In genomic region chr9:68585034-68585761, GRCh38 we compare ENCODE assay signal across 23 cellular contexts. TPM values are rescaled to one million over a fixed set of nuclear protein-coding genes. Genes with fewer than 3 reads are reported as not detected.
DNase-seq lines count a peak whose midpoint lies in the region; ATAC-seq, FAIRE-seq and TF ChIP-seq lines count a peak whose summit lies in the region.
"Had no signal": no experiment of that assay in that cellular context is flagged by ENCODE, and none has a peak within 500 bp of the region (broad histone marks: within the 10 kb centered on the region; RNA-seq: fewer than 3 reads in every experiment).

No MANE protein-coding gene starts in this region.

- no peak overlapping the region for H2AFZ ChIP-seq in OCI-LY1 (ENCODE audit: low read length)

- no peaks in the 10 kb centered on the region for H3K9me3 ChIP-seq in OCI-LY1 (ENCODE audit: low read length)
- H3K9me3 ChIP-seq: upper lobe of right lung had no signal

- no peak for FAIRE-seq in RCC 7860 (lab: Jason Lieb, UNC)
- FAIRE-seq: colon had no signal

- H3F3A ChIP-seq in OCI-LY1 (ENCODE audit: insufficient read depth, low read length): no peaks in the 10 kb centered on the region

- peak overlapping the region; percentile 48; the same call in 1 of the 2 replicates for H3K4me2 ChIP-seq in OCI-LY1 (ENCODE audit: low read length)
- H3K4me2 ChIP-seq: smooth muscle cell had no signal

- peak; percentile 26 to 53 for DNase-seq in NCI-H2081 (lab: John Stamatoyannopoulos, UW)
- DNase-seq in NCI-H2081 treated with DMSO at 0.1 percent for 48 hours (lab: John Stamatoyannopoulos, UW): no peak
- peak; percentile 19 for DNase-seq in Daoy (ENCODE audit: low read depth)
- DNase-seq in iPS-NIHi7 (ENCODE audit: extremely low spot score): peak; percentile 21
- no peak for DNase-seq in anterior cingulate cortex (lab: John Stamatoyannopoulos, UW)
- DNase-seq in RCC 7860 (ENCODE audit: low spot score): no peak

- no peaks in the 10 kb centered on the region for H3K27me3 ChIP-seq in OCI-LY1 (ENCODE audit: insufficient read depth, low read length)
- H3K27me3 ChIP-seq: BLaER1, brain microvascular endothelial cell, esophagus muscularis mucosa, SJCRH30, upper lobe of right lung had no signal

- H3K36me3 ChIP-seq in OCI-LY1 (ENCODE audit: insufficient read depth, low read length): no peaks in the 10 kb centered on the region
- H3K36me3 ChIP-seq: BLaER1, brain microvascular endothelial cell, esophagus muscularis mucosa, left ventricle myocardium inferior, SJCRH30, upper lobe of right lung had no signal

- no peak overlapping the region for H3K27ac ChIP-seq in OCI-LY1 (ENCODE audit: low read depth, low read length, poor library complexity, severe bottlenecking)
- H3K27ac ChIP-seq: BLaER1, brain microvascular endothelial cell, left ventricle myocardium inferior, upper lobe of right lung had no signal

- H4K20me1 ChIP-seq in OCI-LY1 (ENCODE audit: insufficient read depth, low read length): no peaks in the 10 kb centered on the region
- H4K20me1 ChIP-seq: BLaER1 had no signal

- TF ChIP-seq CTCF in OCI-LY1 (IDR thresholded peaks at IDR 0.05; ENCODE audit: low read length): no peak

- no peaks in the 10 kb centered on the region for H3K79me2 ChIP-seq in OCI-LY1 (ENCODE audit: insufficient read depth, low read length)

- H3K4me3 ChIP-seq in OCI-LY1 (ENCODE audit: low read depth, low read length, poor library complexity, severe bottlenecking): peak overlapping the region; percentile 29
- H3K4me3 ChIP-seq: BLaER1, left ventricle myocardium inferior, smooth muscle cell, upper lobe of right lung had no signal

- no peak overlapping the region for H3K9ac ChIP-seq in OCI-LY1 (ENCODE audit: low read length)
- H3K9ac ChIP-seq: BLaER1 had no signal

- ATAC-seq in HG02970 (IDR thresholded peaks at IDR 0.05; ENCODE audit: low FRiP score, unreplicated experiment): no peak

- peaks cover 9% of the 10 kb centered on the region for H3K4me1 ChIP-seq in OCI-LY1 (ENCODE audit: insufficient read depth, low read length, severe bottlenecking)
- H3K4me1 ChIP-seq: left ventricle myocardium inferior, upper lobe of right lung had no signal

- H3K9me2 ChIP-seq in OCI-LY1 (ENCODE audit: low read depth, low read length): no peaks in the 10 kb centered on the region

RNA-seq across cellular contexts. Expression of gene TMEM252, which starts 44.5 kb away (rescaled TPM):
- total RNA-seq in Daoy (2014; rRNA removed; shearing (Covaris generic)): not detected in 2 replicates
- total RNA-seq: A673; frontal cortex; IMR-90; left ventricle myocardium inferior; naive thymus-derived CD8-positive, alpha-beta T cell; omental fat pad; smooth muscle cell; subcutaneous adipose tissue; T-helper 17 cell; upper lobe of right lung had no signal

Comparison
In these comparisons a context has a peak if more than half of its experiments do, and no peak if none do; other contexts are left out.
1. DNase-seq: peak in NCI-H2081 (2 of 2), Daoy (single experiment) and iPS-NIHi7 (single experiment); none in NCI-H2081 treated with DMSO at 0.1 percent for 48 hours (single experiment), anterior cingulate cortex (0 of 58) and RCC 7860 (single experiment).